ENCODE assay signal across 1 cellular context in the genomic region with DNA sequence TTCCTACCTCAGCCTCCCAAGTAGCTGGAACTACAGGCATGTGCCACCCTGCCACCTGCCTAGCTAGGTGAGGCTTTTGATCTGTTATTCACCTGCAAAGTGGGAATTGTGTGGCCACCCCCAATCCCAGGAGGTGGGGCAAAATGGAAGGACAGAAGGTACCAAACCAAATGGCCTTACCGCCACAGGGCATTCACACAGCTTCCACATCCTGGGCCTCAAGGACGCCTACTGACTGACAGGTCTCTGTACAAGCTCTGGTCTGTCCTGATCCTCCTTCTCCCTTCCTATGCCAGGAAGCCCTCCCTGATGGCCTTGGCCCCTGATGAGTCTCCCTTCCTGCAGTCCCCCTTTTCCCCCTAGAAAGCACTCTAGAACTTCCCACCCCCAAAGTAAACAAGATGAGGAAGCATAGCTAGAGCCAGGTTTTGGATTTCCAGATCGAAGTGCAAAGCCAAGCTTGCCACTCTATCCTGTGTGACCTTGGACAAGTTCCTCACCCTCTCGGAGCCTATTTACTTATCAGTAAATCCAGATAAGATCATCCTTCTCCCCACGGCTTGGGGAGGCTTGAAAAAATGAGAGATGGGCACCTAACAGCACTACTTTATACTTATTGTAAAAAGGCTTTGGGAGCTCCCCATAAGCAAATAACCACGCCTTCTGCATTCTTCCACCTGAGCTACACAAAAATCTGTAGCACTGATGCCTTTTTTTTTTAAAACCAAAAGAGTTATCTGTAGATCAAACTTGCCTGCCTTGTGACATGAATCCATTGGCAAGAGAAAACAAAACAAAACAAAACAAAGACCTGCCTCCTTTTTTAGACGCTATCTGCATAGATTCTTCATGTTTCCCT.
TF ChIP-seq lines count a peak whose summit lies in the region.

No MANE protein-coding gene starts in this region.

TF ChIP-seq in HepG2, 621 proteins besides CTCF, POLR2A, EP300 and RAD21 (continued from another document and continues in another):
- TF ChIP-seq ISL2 (CRISPR knock-in tag; IDR thresholded peaks at IDR 0.05) (peak; percentile 90), ATF3 (CRISPR knock-in tag; IDR thresholded peaks at IDR 0.05) (no peak), ZSCAN12 (CRISPR knock-in tag; IDR thresholded peaks at IDR 0.05) (no peak), TIGD3 (CRISPR knock-in tag; IDR thresholded peaks at IDR 0.05; ENCODE audit: borderline replicate concordance) (no peak), ZSCAN31 (CRISPR knock-in tag; IDR thresholded peaks at IDR 0.05; ENCODE audit: low read depth) (peak; percentile 50; the same call in 1 of the 2 replicates), ATF1 (CRISPR knock-in tag; IDR thresholded peaks at IDR 0.05) (peak; percentile 68; the same call in 1 of the 2 replicates), SOX5 (CRISPR knock-in tag; IDR thresholded peaks at IDR 0.05; ENCODE audit: borderline replicate concordance) (peak; percentile 86), FOXK2 (IDR thresholded peaks at IDR 0.05) (0 out of 2 replicates have a peak, but pooled peaks have one; percentile 32), ZMAT3 (CRISPR knock-in tag; conservative IDR thresholded peaks at IDR 0.05) (peak; percentile 99), ZNF564 (CRISPR knock-in tag; IDR thresholded peaks at IDR 0.05) (no peak; the same call in 1 of the 2 replicates), ZNF761 (CRISPR knock-in tag; conservative IDR thresholded peaks at IDR 0.05) (peak; percentile 84; the same call in 1 of the 2 replicates), TCF12 (IDR thresholded peaks at IDR 0.05) (no peak), TCF12 (CRISPR knock-in tag; IDR thresholded peaks at IDR 0.05) (peak; percentile 96), MIXL1 (CRISPR knock-in tag; IDR thresholded peaks at IDR 0.05) (peak; percentile 97), SP2 (CRISPR knock-in tag; IDR thresholded peaks at IDR 0.05) (peak; percentile 40; the same call in 1 of the 2 replicates), ZNF382 (CRISPR knock-in tag; IDR thresholded peaks at IDR 0.05; ENCODE audit: borderline replicate concordance) (no peak), ADNP (CRISPR knock-in tag; IDR thresholded peaks at IDR 0.05) (no peak; the same call in 1 of the 2 replicates), ZNF33B (CRISPR knock-in tag; IDR thresholded peaks at IDR 0.05) (peak; percentile 92; the same call in 1 of the 2 replicates), HNRNPL (IDR thresholded peaks at IDR 0.05; ENCODE audit: low read depth, low read length) (0 out of 2 replicates have a peak, but pooled peaks have one; percentile 35), ZFAT (CRISPR knock-in tag; conservative IDR thresholded peaks at IDR 0.05) (no peak), NAIF1 (CRISPR knock-in tag; IDR thresholded peaks at IDR 0.05; ENCODE audit: borderline replicate concordance) (peak; percentile 80; the same call in 1 of the 2 replicates), RCOR2 (CRISPR knock-in tag; IDR thresholded peaks at IDR 0.05) (peak; percentile 100), SMAD1 (CRISPR knock-in tag; IDR thresholded peaks at IDR 0.05; ENCODE audit: borderline replicate concordance, low read depth) (peak; percentile 87; the same call in 1 of the 2 replicates), ZNF713 (CRISPR knock-in tag; IDR thresholded peaks at IDR 0.05) (no peak), KLF11 (CRISPR knock-in tag; IDR thresholded peaks at IDR 0.05) (peak; percentile 84), ZNF501 (CRISPR knock-in tag; IDR thresholded peaks at IDR 0.05) (peak; percentile 81), ATF7-NPFF (CRISPR knock-in tag; IDR thresholded peaks at IDR 0.05; ENCODE audit: low read depth) (peak; percentile 61; the same call in 1 of the 2 replicates), MYPOP (CRISPR knock-in tag; IDR thresholded peaks at IDR 0.05) (0 out of 2 replicates have a peak, but pooled peaks have one; percentile 65), ZNF354B (CRISPR knock-in tag; IDR thresholded peaks at IDR 0.05) (no peak), ZFP62 (CRISPR knock-in tag; IDR thresholded peaks at IDR 0.05) (no peak), SOX13 (IDR thresholded peaks at IDR 0.05) (peak; percentile 78), SOX13 (CRISPR knock-in tag; conservative IDR thresholded peaks at IDR 0.05 in 1 of 2, IDR thresholded peaks at IDR 0.05 in 1 of 2) (peak in 1 of 2 experiments; percentile 84; a peak in 2 of 4 replicates), NRL (CRISPR knock-in tag; IDR thresholded peaks at IDR 0.05; ENCODE audit: borderline replicate concordance) (no peak), ZSCAN5A (CRISPR knock-in tag; IDR thresholded peaks at IDR 0.05; ENCODE audit: borderline replicate concordance) (no peak), FOXA1 (IDR thresholded peaks at IDR 0.05) (peak; percentile 90), FOXA1 (CRISPR knock-in tag; IDR thresholded peaks at IDR 0.05) (peak; percentile 99), CHD2 (IDR thresholded peaks at IDR 0.05; ENCODE audit: low read depth, low read length) (no peak), ZSCAN22 (CRISPR knock-in tag; IDR thresholded peaks at IDR 0.05) (peak; percentile 70; the same call in 1 of the 2 replicates), DPF2 (CRISPR knock-in tag; IDR thresholded peaks at IDR 0.05; ENCODE audit: borderline replicate concordance, low read depth) (peak; percentile 97), GATA4 (IDR thresholded peaks at IDR 0.05; ENCODE audit: borderline replicate concordance, low read depth) (peak; percentile 94), ZNF598 (CRISPR knock-in tag; IDR thresholded peaks at IDR 0.05; ENCODE audit: borderline replicate concordance) (peak; percentile 93; the same call in 1 of the 2 replicates)
- TF ChIP-seq, protein P1, sequence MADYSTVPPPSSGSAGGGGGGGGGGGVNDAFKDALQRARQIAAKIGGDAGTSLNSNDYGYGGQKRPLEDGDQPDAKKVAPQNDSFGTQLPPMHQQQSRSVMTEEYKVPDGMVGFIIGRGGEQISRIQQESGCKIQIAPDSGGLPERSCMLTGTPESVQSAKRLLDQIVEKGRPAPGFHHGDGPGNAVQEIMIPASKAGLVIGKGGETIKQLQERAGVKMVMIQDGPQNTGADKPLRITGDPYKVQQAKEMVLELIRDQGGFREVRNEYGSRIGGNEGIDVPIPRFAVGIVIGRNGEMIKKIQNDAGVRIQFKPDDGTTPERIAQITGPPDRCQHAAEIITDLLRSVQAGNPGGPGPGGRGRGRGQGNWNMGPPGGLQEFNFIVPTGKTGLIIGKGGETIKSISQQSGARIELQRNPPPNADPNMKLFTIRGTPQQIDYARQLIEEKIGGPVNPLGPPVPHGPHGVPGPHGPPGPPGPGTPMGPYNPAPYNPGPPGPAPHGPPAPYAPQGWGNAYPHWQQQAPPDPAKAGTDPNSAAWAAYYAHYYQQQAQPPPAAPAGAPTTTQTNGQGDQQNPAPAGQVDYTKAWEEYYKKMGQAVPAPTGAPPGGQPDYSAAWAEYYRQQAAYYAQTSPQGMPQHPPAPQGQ (CRISPR knock-in tag; IDR thresholded peaks at IDR 0.05; ENCODE audit: borderline replicate concordance), result peak; percentile 89; the same call in 1 of the 2 replicates
- TF ChIP-seq, protein P2, sequence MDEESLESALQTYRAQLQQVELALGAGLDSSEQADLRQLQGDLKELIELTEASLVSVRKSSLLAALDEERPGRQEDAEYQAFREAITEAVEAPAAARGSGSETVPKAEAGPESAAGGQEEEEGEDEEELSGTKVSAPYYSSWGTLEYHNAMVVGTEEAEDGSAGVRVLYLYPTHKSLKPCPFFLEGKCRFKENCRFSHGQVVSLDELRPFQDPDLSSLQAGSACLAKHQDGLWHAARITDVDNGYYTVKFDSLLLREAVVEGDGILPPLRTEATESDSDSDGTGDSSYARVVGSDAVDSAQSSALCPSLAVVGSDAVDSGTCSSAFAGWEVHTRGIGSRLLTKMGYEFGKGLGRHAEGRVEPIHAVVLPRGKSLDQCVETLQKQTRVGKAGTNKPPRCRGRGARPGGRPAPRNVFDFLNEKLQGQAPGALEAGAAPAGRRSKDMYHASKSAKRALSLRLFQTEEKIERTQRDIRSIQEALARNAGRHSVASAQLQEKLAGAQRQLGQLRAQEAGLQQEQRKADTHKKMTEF (CRISPR knock-in tag; IDR thresholded peaks at IDR 0.05), result peak; percentile 97
- TF ChIP-seq, protein P3, sequence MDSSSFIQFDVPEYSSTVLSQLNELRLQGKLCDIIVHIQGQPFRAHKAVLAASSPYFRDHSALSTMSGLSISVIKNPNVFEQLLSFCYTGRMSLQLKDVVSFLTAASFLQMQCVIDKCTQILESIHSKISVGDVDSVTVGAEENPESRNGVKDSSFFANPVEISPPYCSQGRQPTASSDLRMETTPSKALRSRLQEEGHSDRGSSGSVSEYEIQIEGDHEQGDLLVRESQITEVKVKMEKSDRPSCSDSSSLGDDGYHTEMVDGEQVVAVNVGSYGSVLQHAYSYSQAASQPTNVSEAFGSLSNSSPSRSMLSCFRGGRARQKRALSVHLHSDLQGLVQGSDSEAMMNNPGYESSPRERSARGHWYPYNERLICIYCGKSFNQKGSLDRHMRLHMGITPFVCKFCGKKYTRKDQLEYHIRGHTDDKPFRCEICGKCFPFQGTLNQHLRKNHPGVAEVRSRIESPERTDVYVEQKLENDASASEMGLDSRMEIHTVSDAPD (CRISPR knock-in tag; IDR thresholded peaks at IDR 0.05), result peak; percentile 92; the same call in 1 of the 2 replicates
- TF ChIP-seq, protein P4, sequence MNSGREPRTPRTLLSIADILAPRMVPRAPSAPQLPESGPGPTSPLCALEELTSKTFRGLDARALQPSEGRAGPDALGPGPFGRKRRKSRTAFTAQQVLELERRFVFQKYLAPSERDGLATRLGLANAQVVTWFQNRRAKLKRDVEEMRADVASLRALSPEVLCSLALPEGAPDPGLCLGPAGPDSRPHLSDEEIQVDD (CRISPR knock-in tag; IDR thresholded peaks at IDR 0.05; ENCODE audit: borderline replicate concordance), result no peak
- TF ChIP-seq, protein P5, sequence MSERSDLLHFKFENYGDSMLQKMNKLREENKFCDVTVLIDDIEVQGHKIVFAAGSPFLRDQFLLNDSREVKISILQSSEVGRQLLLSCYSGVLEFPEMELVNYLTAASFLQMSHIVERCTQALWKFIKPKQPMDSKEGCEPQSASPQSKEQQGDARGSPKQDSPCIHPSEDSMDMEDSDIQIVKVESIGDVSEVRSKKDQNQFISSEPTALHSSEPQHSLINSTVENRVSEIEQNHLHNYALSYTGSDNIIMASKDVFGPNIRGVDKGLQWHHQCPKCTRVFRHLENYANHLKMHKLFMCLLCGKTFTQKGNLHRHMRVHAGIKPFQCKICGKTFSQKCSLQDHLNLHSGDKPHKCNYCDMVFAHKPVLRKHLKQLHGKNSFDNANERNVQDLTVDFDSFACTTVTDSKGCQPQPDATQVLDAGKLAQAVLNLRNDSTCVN (CRISPR knock-in tag; IDR thresholded peaks at IDR 0.05; ENCODE audit: borderline replicate concordance), result peak; percentile 100
- TF ChIP-seq, protein P6, sequence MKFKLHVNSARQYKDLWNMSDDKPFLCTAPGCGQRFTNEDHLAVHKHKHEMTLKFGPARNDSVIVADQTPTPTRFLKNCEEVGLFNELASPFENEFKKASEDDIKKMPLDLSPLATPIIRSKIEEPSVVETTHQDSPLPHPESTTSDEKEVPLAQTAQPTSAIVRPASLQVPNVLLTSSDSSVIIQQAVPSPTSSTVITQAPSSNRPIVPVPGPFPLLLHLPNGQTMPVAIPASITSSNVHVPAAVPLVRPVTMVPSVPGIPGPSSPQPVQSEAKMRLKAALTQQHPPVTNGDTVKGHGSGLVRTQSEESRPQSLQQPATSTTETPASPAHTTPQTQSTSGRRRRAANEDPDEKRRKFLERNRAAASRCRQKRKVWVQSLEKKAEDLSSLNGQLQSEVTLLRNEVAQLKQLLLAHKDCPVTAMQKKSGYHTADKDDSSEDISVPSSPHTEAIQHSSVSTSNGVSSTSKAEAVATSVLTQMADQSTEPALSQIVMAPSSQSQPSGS (CRISPR knock-in tag; IDR thresholded peaks at IDR 0.05), result peak; percentile 92
- TF ChIP-seq, protein P7, sequence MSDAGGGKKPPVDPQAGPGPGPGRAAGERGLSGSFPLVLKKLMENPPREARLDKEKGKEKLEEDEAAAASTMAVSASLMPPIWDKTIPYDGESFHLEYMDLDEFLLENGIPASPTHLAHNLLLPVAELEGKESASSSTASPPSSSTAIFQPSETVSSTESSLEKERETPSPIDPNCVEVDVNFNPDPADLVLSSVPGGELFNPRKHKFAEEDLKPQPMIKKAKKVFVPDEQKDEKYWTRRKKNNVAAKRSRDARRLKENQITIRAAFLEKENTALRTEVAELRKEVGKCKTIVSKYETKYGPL (CRISPR knock-in tag; IDR thresholded peaks at IDR 0.05), result no peak
